12 cellular contexts compared by ENCODE assay signal in the genomic region with DNA sequence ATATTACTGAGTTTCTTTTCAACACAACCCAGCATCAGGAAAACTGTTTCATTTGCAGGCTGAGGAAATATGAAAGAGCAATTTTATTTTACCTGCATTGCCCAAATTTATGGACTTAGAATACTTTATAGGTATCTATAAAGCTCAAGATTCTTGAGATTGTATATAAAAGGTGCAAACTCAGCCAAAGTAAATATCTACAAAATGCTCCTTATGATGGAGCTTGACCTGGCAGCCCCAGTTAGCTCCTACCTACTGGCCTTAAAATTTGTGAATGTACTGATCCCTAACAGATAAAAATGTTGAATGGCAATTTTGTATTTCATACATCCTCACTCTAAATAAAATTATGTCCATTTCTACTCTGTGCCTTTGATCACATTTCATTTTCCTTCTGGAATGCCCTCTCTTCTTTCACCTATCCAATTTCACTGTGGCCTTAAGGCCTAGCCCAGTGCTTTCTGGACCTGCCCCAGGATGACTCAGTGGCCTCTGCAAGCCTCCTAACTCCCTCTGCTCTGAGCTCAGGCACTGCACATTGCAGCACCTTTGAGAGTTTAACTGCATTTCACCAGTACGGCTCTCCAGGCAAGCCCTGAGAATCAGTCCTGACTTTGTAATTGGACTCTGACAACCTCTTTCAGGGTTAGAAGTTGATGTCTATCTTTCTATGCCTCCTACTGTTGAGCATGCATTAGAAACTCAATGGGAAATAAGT.
DNase-seq lines count a peak whose midpoint lies in the region; ATAC-seq lines count a peak whose summit lies in the region.
"Had no signal": no experiment of that assay in that cellular context is flagged by ENCODE, and none has a peak within 500 bp of the region (broad histone marks: within the 10 kb centered on the region; RNA-seq: fewer than 3 reads in every experiment).

No MANE protein-coding gene starts in this region.

- H3K4me3 Mint-ChIP-seq in activated CD4-positive, alpha-beta memory T cell treated with anti-CD3 and anti-CD28 coated beads, Interleukin-2, amount 10 ng/mL, durations not matched to agents 7 days and 5 days: no peak overlapping the region

- no peaks in the 10 kb centered on the region for H3K9me3 ChIP-seq in SJSA1 (replicated peaks)
- H3K9me3 ChIP-seq: ovary had no signal

- H3K4me3 ChIP-seq in SJSA1: no peak overlapping the region
- H3K4me3 ChIP-seq: ovary had no signal

- no peak overlapping the region for H3K27ac Mint-ChIP-seq in activated CD4-positive, alpha-beta memory T cell treated with anti-CD3 and anti-CD28 coated beads, Interleukin-2, amount 10 ng/mL, durations not matched to agents 7 days and 5 days

- H3K36me3 ChIP-seq in SJSA1: peaks cover 15% of the 10 kb centered on the region
- H3K36me3 ChIP-seq: ovary had no signal

- peaks cover 31% of the 10 kb centered on the region for H3K27me3 Mint-ChIP-seq in activated CD4-positive, alpha-beta memory T cell treated with anti-CD3 and anti-CD28 coated beads, Interleukin-2, amount 10 ng/mL, durations not matched to agents 7 days and 5 days

- no peaks in the 10 kb centered on the region for H3K36me3 Mint-ChIP-seq in activated CD4-positive, alpha-beta memory T cell treated with anti-CD3 and anti-CD28 coated beads, Interleukin-2, amount 10 ng/mL, durations not matched to agents 7 days and 5 days (ENCODE audit: low read depth)

- CTCF ChIA-PET in activated CD4-positive, alpha-beta memory T cell treated with anti-CD3 and anti-CD28 coated beads, Interleukin-2, amount 10 ng/mL, durations not matched to agents 7 days and 5 days (lab: Charles Lee): no interaction called here

- intact Hi-C loops in posterior vena cava (cut with DNase I) (no loop called here), posterior cingulate gyrus (cut with DNase I) (no loop called here)

- H3K4me1 Mint-ChIP-seq in activated CD4-positive, alpha-beta memory T cell treated with anti-CD3 and anti-CD28 coated beads, Interleukin-2, amount 10 ng/mL, durations not matched to agents 7 days and 5 days: no peaks in the 10 kb centered on the region

- POLR2A ChIA-PET in activated CD4-positive, alpha-beta memory T cell treated with anti-CD3 and anti-CD28 coated beads, Interleukin-2, amount 10 ng/mL, durations not matched to agents 7 days and 5 days (lab: Charles Lee): no interaction called here

- no peaks in the 10 kb centered on the region for H3K27me3 ChIP-seq in SJSA1 (replicated peaks)
- H3K27me3 ChIP-seq: ovary had no signal

- DNase-seq in ELF-1 (ENCODE audit: low read depth, low spot score): peak; percentile 32
- peak; percentile 67 to 78 for DNase-seq in SJSA1 (ENCODE audit: low read depth in 1 of 2, low spot score in 2 of 2)
- DNase-seq in fibroblast of peridontal ligament (ENCODE audit: extremely low read depth): peak; percentile 74
- DNase-seq in posterior vena cava (ENCODE audit: low spot score): peak; percentile 88
- no peak for DNase-seq in mesenteric fat pad (ENCODE audit: low spot score)
- no peak for DNase-seq in posterior cingulate gyrus
- no peak for DNase-seq in activated CD4-positive, alpha-beta memory T cell treated with anti-CD3 and anti-CD28 coated beads, Interleukin-2, amount 10 ng/mL, durations not matched to agents 7 days and 5 days
- DNase-seq: erythroblast, NCI-H1694, T-helper 1 cell had no signal

- H3K4me1 ChIP-seq in SJSA1 (replicated peaks): peaks cover 36% of the 10 kb centered on the region

- ATAC-seq in HG02970 (IDR thresholded peaks at IDR 0.05; ENCODE audit: low FRiP score, unreplicated experiment): no peak

- H3K27ac ChIP-seq in SJSA1: peak overlapping the region; percentile 88
- H3K27ac ChIP-seq: ovary had no signal

- no peaks in the 10 kb centered on the region for H3K9me3 Mint-ChIP-seq in activated CD4-positive, alpha-beta memory T cell treated with anti-CD3 and anti-CD28 coated beads, Interleukin-2, amount 10 ng/mL, durations not matched to agents 7 days and 5 days

Comparison
In these comparisons a context has a peak if more than half of its experiments do, and no peak if none do; other contexts are left out.
1. DNase-seq: peak in ELF-1 (single experiment), SJSA1 (2 of 2), fibroblast of peridontal ligament (single experiment) and posterior vena cava (single experiment); none in mesenteric fat pad (single experiment), posterior cingulate gyrus (0 of 10) and activated CD4-positive, alpha-beta memory T cell treated with anti-CD3 and anti-CD28 coated beads, Interleukin-2, amount 10 ng/mL, durations not matched to agents 7 days and 5 days (single experiment).